In genomic region chr19:48170817-48171347, GRCh38 we compare ENCODE assay signal across 8 cellular contexts. TPM values are rescaled to one million over a fixed set of nuclear protein-coding genes. Genes with fewer than 3 reads are reported as not detected.
DNase-seq lines count a peak whose midpoint lies in the region; ATAC-seq and TF ChIP-seq lines count a peak whose summit lies in the region.

No MANE protein-coding gene starts in this region.

- peak overlapping the region; percentile 82 for H3K27ac Mint-ChIP-seq in activated CD8-positive, alpha-beta T cell treated with anti-CD3 and anti-CD28 coated beads for 36 hours
- H3K27ac Mint-ChIP-seq in stimulated activated effector memory CD8-positive, alpha-beta T cell treated with anti-CD3 and anti-CD28 coated beads, Interleukin-12 subunit alpha, Interleukin-12 subunit beta, amount 100 ng/mL, for 72 hours = peak overlapping the region; percentile 95

- peaks cover 31% of the 10 kb centered on the region for H3K4me1 Mint-ChIP-seq in activated CD8-positive, alpha-beta T cell treated with anti-CD3 and anti-CD28 coated beads for 36 hours (ENCODE audit: low read depth)
- H3K4me1 Mint-ChIP-seq in stimulated activated effector memory CD8-positive, alpha-beta T cell treated with anti-CD3 and anti-CD28 coated beads, Interleukin-12 subunit alpha, Interleukin-12 subunit beta, amount 100 ng/mL, for 72 hours = peaks cover 48% of the 10 kb centered on the region

- peaks cover 0 to 39% (median 8%) of the 10 kb centered on the region in 9 donors for H3K36me3 ChIP-seq in heart right ventricle

- peaks cover 0 to 16% (median 11%) of the 10 kb centered on the region in 9 donors for H3K4me1 ChIP-seq in heart right ventricle

- peak overlapping the region; percentile 82 for H3K4me3 Mint-ChIP-seq in activated CD8-positive, alpha-beta T cell treated with anti-CD3 and anti-CD28 coated beads for 36 hours
- H3K4me3 Mint-ChIP-seq in stimulated activated effector memory CD8-positive, alpha-beta T cell treated with anti-CD3 and anti-CD28 coated beads, Interleukin-12 subunit alpha, Interleukin-12 subunit beta, amount 100 ng/mL, for 72 hours = peak overlapping the region; percentile 85

- POLR2A ChIA-PET in activated CD8-positive, alpha-beta T cell treated with anti-CD3 and anti-CD28 coated beads for 36 hours (lab: Charles Lee) = interaction anchor here (0.9 to 3.2 kb wide), 4 partner anchors 14 to 84 kb away, joined by 4 to 15 read pairs (median 5); no protein-coding TSS in a partner anchor

- H3K9me3 Mint-ChIP-seq in activated CD8-positive, alpha-beta T cell treated with anti-CD3 and anti-CD28 coated beads for 36 hours = no peaks in the 10 kb centered on the region
- no peaks in the 10 kb centered on the region for H3K9me3 Mint-ChIP-seq in stimulated activated effector memory CD8-positive, alpha-beta T cell treated with anti-CD3 and anti-CD28 coated beads, Interleukin-12 subunit alpha, Interleukin-12 subunit beta, amount 100 ng/mL, for 72 hours

- peaks cover 42% of the 10 kb centered on the region for H3K36me3 Mint-ChIP-seq in activated CD8-positive, alpha-beta T cell treated with anti-CD3 and anti-CD28 coated beads for 36 hours (ENCODE audit: low read depth)
- peaks cover 70% of the 10 kb centered on the region for H3K36me3 Mint-ChIP-seq in stimulated activated effector memory CD8-positive, alpha-beta T cell treated with anti-CD3 and anti-CD28 coated beads, Interleukin-12 subunit alpha, Interleukin-12 subunit beta, amount 100 ng/mL, for 72 hours

- no peaks in the 10 kb centered on the region for H3K9me3 ChIP-seq in heart right ventricle

- peak overlapping the region in 9 of 10 donors; percentile 84 to 97 (median 96) for H3K27ac ChIP-seq in heart right ventricle

- CTCF ChIA-PET in activated CD8-positive, alpha-beta T cell treated with anti-CD3 and anti-CD28 coated beads for 36 hours (lab: Charles Lee) = interaction anchor here (1.3 to 1.7 kb wide), 3 partner anchors 23 to 90 kb away, joined by 3 to 5 read pairs (median 4); no protein-coding TSS in a partner anchor

- no peaks in the 10 kb centered on the region for H3K27me3 ChIP-seq in heart right ventricle

- TF ChIP-seq CTCF in heart right ventricle (IDR thresholded peaks at IDR 0.05) = no peak
- TF ChIP-seq CTCF in activated CD8-positive, alpha-beta T cell treated with anti-CD3 and anti-CD28 coated beads for 36 hours (IDR thresholded peaks at IDR 0.05) = no peak

- ATAC-seq in heart right ventricle (peak in 4 of 8 donors; percentile 1 to 3 (median 2)), Right ventricle myocardium inferior (no peak), GM18502 (IDR thresholded peaks at IDR 0.05; ENCODE audit: poor library complexity, unreplicated experiment) (no peak)
- ATAC-seq in activated CD8-positive, alpha-beta T cell treated with anti-CD3 and anti-CD28 coated beads for 36 hours = peak; percentile 5
- peak; percentile 5 for ATAC-seq in stimulated activated effector memory CD8-positive, alpha-beta T cell treated with anti-CD3 and anti-CD28 coated beads, Interleukin-12 subunit alpha, Interleukin-12 subunit beta, amount 100 ng/mL, for 72 hours

- 2% methylated on average over 21 of the region's 21 CpGs for WGBS in heart right ventricle, 2 donors

- DNase-seq in heart right ventricle (no peak), Right ventricle myocardium inferior (ENCODE audit: missing footprints) (no peak), D341Med (ENCODE audit: low spot score) (no peak), NCI-H82 (lab: John Stamatoyannopoulos, UW) (no peak)
- no peak for DNase-seq in activated CD8-positive, alpha-beta T cell treated with anti-CD3 and anti-CD28 coated beads for 36 hours
- no peak for DNase-seq in stimulated activated effector memory CD8-positive, alpha-beta T cell treated with anti-CD3 and anti-CD28 coated beads, Interleukin-12 subunit alpha, Interleukin-12 subunit beta, amount 100 ng/mL, for 72 hours (ENCODE audit: low spot score in 2 of 2)

- no peaks in the 10 kb centered on the region for H3K27me3 Mint-ChIP-seq in activated CD8-positive, alpha-beta T cell treated with anti-CD3 and anti-CD28 coated beads for 36 hours

- intact Hi-C loops in heart right ventricle (cut with DNase I) (loop anchor here in 1 of 10 donors (5.0 kb wide), 1 partner anchor 86 kb away; the partner anchor contains the start of gene CARD8), Right ventricle myocardium inferior (cut with DNase I) (loop anchor here (10.0 kb wide), 1 partner anchor 914 kb away; the partner anchor contains the start of gene SNRNP70)
- intact Hi-C loops in activated CD8-positive, alpha-beta T cell treated with anti-CD3 and anti-CD28 coated beads for 36 hours (cut with micrococcal nuclease) = no loop called here

- H3K4me3 ChIP-seq in heart right ventricle (peak overlapping the region; percentile 62 to 98 (median 78)), iPS-11a (ENCODE audit: low read depth, low read length) (peak overlapping the region; percentile 94)

RNA-seq across cellular contexts. Expression of gene ZSWIM9, which starts 0.4 kb away (rescaled TPM):
- total RNA-seq in heart right ventricle (1 to 10 TPM; 5.5 to 8.5 (median 6.6) TPM), Right ventricle myocardium inferior (6.6 TPM)
- polyA plus RNA-seq in heart right ventricle = 1 to 10 TPM; 3.8 to 4.1 TPM
- 1 to 10 TPM; 8.4 to 9.5 TPM for total RNA-seq in activated CD8-positive, alpha-beta T cell treated with anti-CD3 and anti-CD28 coated beads for 36 hours

RNA-seq across cellular contexts. Expression of gene LIG1, which starts 0.7 kb away (rescaled TPM):
- total RNA-seq in heart right ventricle = 1 to 10 TPM; 1.8 to 8.5 (median 3.5) TPM
- polyA plus RNA-seq in heart right ventricle = 1 to 10 TPM; 5.2 to 9.9 TPM
- total RNA-seq in Right ventricle myocardium inferior = 3.3 TPM
- 100 to 1,000 TPM; 181 to 188 TPM for total RNA-seq in activated CD8-positive, alpha-beta T cell treated with anti-CD3 and anti-CD28 coated beads for 36 hours

Comparison
In these comparisons a context has a peak if more than half of its experiments do, and no peak if none do; other contexts are left out.
1. ATAC-seq: peak in activated CD8-positive, alpha-beta T cell treated with anti-CD3 and anti-CD28 coated beads for 36 hours (single experiment) and stimulated activated effector memory CD8-positive, alpha-beta T cell treated with anti-CD3 and anti-CD28 coated beads, Interleukin-12 subunit alpha, Interleukin-12 subunit beta, amount 100 ng/mL, for 72 hours (single experiment); none in Right ventricle myocardium inferior (single experiment) and GM18502 (single experiment).
2. RNA of gene LIG1, which starts 0.7 kb away (total RNA-seq): 181 to 188 TPM in activated CD8-positive, alpha-beta T cell treated with anti-CD3 and anti-CD28 coated beads for 36 hours; 1.8 to 8.5 TPM in heart right ventricle and 3.3 TPM in Right ventricle myocardium inferior (single experiment); every median in the first group is over 10 times any median in the second.